Comparison of ENCODE assay signal across 9 cellular contexts in the genomic region with DNA sequence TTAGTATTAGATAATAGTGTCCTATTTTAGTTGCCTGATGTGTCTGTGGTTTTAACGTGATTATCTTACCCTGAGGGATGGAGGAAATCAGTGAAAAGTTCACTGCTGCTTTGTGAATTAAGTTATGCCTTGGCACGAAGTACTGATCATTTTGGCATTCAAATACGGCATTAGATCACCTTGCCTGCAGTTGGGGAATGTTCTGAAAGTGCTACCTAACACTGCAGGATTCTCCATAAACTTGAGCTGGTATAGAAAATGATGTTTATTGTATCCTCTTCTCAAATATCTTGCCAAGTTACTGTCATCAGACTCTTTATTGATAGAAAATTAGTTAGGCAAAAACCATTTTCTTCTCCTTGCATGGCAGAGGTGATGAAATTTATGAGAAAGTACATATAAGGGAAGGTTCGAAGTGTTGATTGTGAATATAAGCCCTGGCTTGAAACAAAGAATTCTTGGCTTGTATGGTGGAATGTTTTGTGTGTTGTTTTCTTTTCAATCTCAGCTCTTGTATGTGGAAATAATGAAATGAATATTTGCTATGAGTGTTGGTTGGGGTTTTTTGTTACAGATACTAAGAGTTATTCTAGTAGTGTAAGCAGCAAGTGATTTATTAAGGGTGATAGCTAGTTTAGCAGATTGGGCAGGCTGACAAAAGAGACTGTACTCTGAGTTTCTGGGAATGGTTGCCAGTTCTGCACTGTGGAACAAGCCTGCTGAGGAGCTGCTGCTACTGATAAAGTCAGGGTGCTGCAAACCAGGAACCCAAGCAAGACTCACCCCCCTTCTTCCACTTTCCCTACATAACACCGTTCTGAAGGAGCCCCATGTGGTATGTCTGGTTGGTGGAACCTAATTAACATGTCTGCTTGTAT. TPM values are rescaled to one million over a fixed set of nuclear protein-coding genes. Genes with fewer than 3 reads are reported as not detected.
DNase-seq lines count a peak whose midpoint lies in the region; ATAC-seq and TF ChIP-seq lines count a peak whose summit lies in the region.
"Had no signal": no experiment of that assay in that cellular context is flagged by ENCODE, and none has a peak within 500 bp of the region (broad histone marks: within the 10 kb centered on the region; RNA-seq: fewer than 3 reads in every experiment).

No MANE protein-coding gene starts in this region.

- in situ Hi-C loops in IMR-90 (cut with MboI; ENCODE audit: low sequenced_read_pairs): no loop called here

- peak overlapping the region; percentile 53; the same call in 1 of the 2 replicates for H3K18ac ChIP-seq in IMR-90 (ENCODE audit: low read depth, low read length)

- peak overlapping the region; percentile 10; the same call in 1 of the 2 replicates for H3K23ac ChIP-seq in IMR-90 (ENCODE audit: low read depth, low read length)

- H4K91ac ChIP-seq in IMR-90 (ENCODE audit: insufficient read depth, low read depth, low read length): peak overlapping the region; percentile 67; the same call in 1 of the 2 replicates

- 0 out of 3 replicates have a peak overlapping the region, but pooled peaks have one; percentile 4 for H2BK15ac ChIP-seq in IMR-90 (ENCODE audit: low read depth, low read length)

- H3K56ac ChIP-seq in IMR-90 (ENCODE audit: extremely low read depth, insufficient read depth, low read length): no peak overlapping the region

- H2BK20ac ChIP-seq in IMR-90 (ENCODE audit: low read depth, low read length): peak overlapping the region; percentile 19; the same call in 1 of the 2 replicates

- H3K4ac ChIP-seq in IMR-90 (ENCODE audit: low read depth, low read length): peak overlapping the region; percentile 59

- peak overlapping the region; percentile 34 to 62; a peak in 3 of 4 replicates for H4K8ac ChIP-seq in IMR-90 (ENCODE audit: low read depth in 2 of 2, low read length in 2 of 2)

- no TSS peak for BruUV-seq in IMR-90 (replicated peaks; lab: Mats Ljungman, UMichigan)

- dilution Hi-C loops in IMR-90 (cut with HindIII; ENCODE audit: low sequenced_read_pairs, unreplicated experiment): no loop called here

- 10% methylated on average over 2 of the region's 5 CpGs; no CpG with 5 or more reads in 1 of the 2 experiments for WGBS in IMR-90 (ENCODE audit: extremely low coverage in 2 of 2, insufficient read length in 1 of 2), 2 experiments
- 3 to 7% (median 6%) methylated on average over 5 of the region's 5 CpGs for WGBS in ovary, 3 donors

- POLR2A ChIA-PET in IMR-90 (lab: Charles Lee; ENCODE audit: unreplicated experiment): no interaction called here

- peak overlapping the region; percentile 73 for H2BK5ac ChIP-seq in IMR-90 (ENCODE audit: low read depth, low read length, poor library complexity, severe bottlenecking)

- H2AFZ ChIP-seq in IMR-90 (replicated peaks; ENCODE audit: low read length, poor library complexity): no peak overlapping the region

- H2AK5ac ChIP-seq in IMR-90 (ENCODE audit: low read depth, low read length): peak overlapping the region; percentile 37

- H2AK9ac ChIP-seq in IMR-90 (replicated peaks; ENCODE audit: low read depth, low read length, poor library complexity): no peak overlapping the region

- peaks cover 21 to 64% of the 10 kb centered on the region in 2 experiments for H3K79me1 ChIP-seq in IMR-90 (ENCODE audit: low read depth in 1 of 2, low read length in 2 of 2)

- peak overlapping the region; percentile 21; the same call in 1 of the 2 replicates for H2BK120ac ChIP-seq in IMR-90 (ENCODE audit: low read depth, low read length)

- peak overlapping the region; percentile 53 for H3K4me2 ChIP-seq in IMR-90 (ENCODE audit: low read depth, low read length)

- H3K9ac ChIP-seq in IMR-90 (ENCODE audit: low read depth, low read length): peak overlapping the region; percentile 47

- intact Hi-C loops in IMR-90 (cut with micrococcal nuclease) (loop anchor here (5.0 kb wide), 1 partner anchor 57 kb away; no protein-coding TSS in a partner anchor), ovary (cut with DNase I) (no loop called here), posterior vena cava (cut with DNase I) (no loop called here)

- peak overlapping the region; percentile 65; the same call in 1 of the 2 replicates for H3K27ac ChIP-seq in IMR-90 (ENCODE audit: insufficient read depth, low read length)
- H3K27ac ChIP-seq in ovary: peak overlapping the region in 1 of 2 donors; percentile 16

- CTCF ChIA-PET in IMR-90 (lab: Yijun Ruan, JAX): interaction anchor here (0.6 kb wide), 1 partner anchor 12 kb away, joined by 3 read pairs; no protein-coding TSS in a partner anchor

- no peak for TF ChIP-seq CTCF in IMR-90 (conservative IDR thresholded peaks at IDR 0.05; ENCODE audit: low read depth, low read length)
- TF ChIP-seq CTCF in ovary (IDR thresholded peaks at IDR 0.05): no peak

- DNase-seq in GM03348 (ENCODE audit: low spot score) (peak; percentile 71), IMR-90 (peak; percentile 68), ovary (peak; percentile 26 to 46 (median 45)), posterior vena cava (ENCODE audit: low spot score) (no peak), COLO829 (ENCODE audit: low spot score) (no peak)
- no peak for DNase-seq in activated CD8-positive, alpha-beta memory T cell treated with anti-CD3 and anti-CD28 coated beads, Interleukin-2, amount 50 U/mL, for 48 hours
- DNase-seq: NCI-H345 had no signal

- TF ChIP-seq RAD21 in IMR-90 (IDR thresholded peaks at IDR 0.05; ENCODE audit: low read length): no peak

- ATAC-seq in IMR-90 (ENCODE audit: low read depth) (peak; percentile 67), esophagus mucosa (peak; percentile 56), HG03565 (IDR thresholded peaks at IDR 0.05; ENCODE audit: unreplicated experiment) (no peak)

- peaks cover 10% of the 10 kb centered on the region; the same call in 1 of the 2 replicates for H4K20me1 ChIP-seq in IMR-90 (ENCODE audit: insufficient read depth, low read length)

- no peaks in the 10 kb centered on the region for H3K9me3 ChIP-seq in IMR-90 (ENCODE audit: control insufficient read depth, insufficient read depth, low read length)
- no peaks in the 10 kb centered on the region for H3K9me3 ChIP-seq in ovary

- no peaks in the 10 kb centered on the region for H3K27me3 ChIP-seq in IMR-90 (ENCODE audit: control insufficient read depth, insufficient read depth, low read length)
- no peaks in the 10 kb centered on the region for H3K27me3 ChIP-seq in ovary

- peaks cover 6% of the 10 kb centered on the region; the same call in 1 of the 2 replicates for H3K9me1 ChIP-seq in IMR-90 (ENCODE audit: insufficient read depth, low read length)

- 0 out of 2 replicates have a peak overlapping the region, but pooled peaks have one; percentile 1 for H3K14ac ChIP-seq in IMR-90 (replicated peaks; ENCODE audit: low read depth, low read length)

- no peak for TF ChIP-seq EP300 in ovary (IDR thresholded peaks at IDR 0.05)

- peaks cover 17% of the 10 kb centered on the region for H3K4me1 ChIP-seq in IMR-90 (ENCODE audit: control insufficient read depth, insufficient read depth, low read length)
- peaks cover 6% of the 10 kb centered on the region for H3K4me1 ChIP-seq in ovary (ENCODE audit: insufficient read depth)

- no peaks in the 10 kb centered on the region for H3K36me3 ChIP-seq in IMR-90 (ENCODE audit: control insufficient read depth, insufficient read depth, low read length)
- no peaks in the 10 kb centered on the region for H3K36me3 ChIP-seq in ovary

- H3K4me3 ChIP-seq in IMR-90 (ENCODE audit: insufficient read depth, low read depth, low read length): no peak overlapping the region
- no peak overlapping the region for H3K4me3 ChIP-seq in ovary

- peak overlapping the region; percentile 36; the same call in 1 of the 2 replicates for H4K5ac ChIP-seq in IMR-90 (ENCODE audit: low read depth, low read length)

- TF ChIP-seq POLR2A in IMR-90 (IDR thresholded peaks at IDR 0.05; ENCODE audit: low read depth, low read length): no peak
- TF ChIP-seq POLR2A in ovary (IDR thresholded peaks at IDR 0.05): no peak

TF ChIP-seq in IMR-90, 13 proteins besides CTCF, POLR2A, EP300 and RAD21:
- TF ChIP-seq FOS (IDR thresholded peaks at IDR 0.05; ENCODE audit: low read depth, low read length) (no peak), MXI1 (IDR thresholded peaks at IDR 0.05; ENCODE audit: borderline replicate concordance, low read depth, low read length) (no peak), BHLHE40 (IDR thresholded peaks at IDR 0.05; ENCODE audit: low read depth, low read length) (no peak)
- TF ChIP-seq, protein P1, sequence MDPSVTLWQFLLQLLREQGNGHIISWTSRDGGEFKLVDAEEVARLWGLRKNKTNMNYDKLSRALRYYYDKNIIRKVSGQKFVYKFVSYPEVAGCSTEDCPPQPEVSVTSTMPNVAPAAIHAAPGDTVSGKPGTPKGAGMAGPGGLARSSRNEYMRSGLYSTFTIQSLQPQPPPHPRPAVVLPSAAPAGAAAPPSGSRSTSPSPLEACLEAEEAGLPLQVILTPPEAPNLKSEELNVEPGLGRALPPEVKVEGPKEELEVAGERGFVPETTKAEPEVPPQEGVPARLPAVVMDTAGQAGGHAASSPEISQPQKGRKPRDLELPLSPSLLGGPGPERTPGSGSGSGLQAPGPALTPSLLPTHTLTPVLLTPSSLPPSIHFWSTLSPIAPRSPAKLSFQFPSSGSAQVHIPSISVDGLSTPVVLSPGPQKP (IDR thresholded peaks at IDR 0.05; ENCODE audit: borderline replicate concordance, low read depth, low read length): no peak
TF ChIP-seq in IMR-90: peak in this region for 0.

RNA-seq across cellular contexts. Expression of a gene that starts 35.3 kb away (rescaled TPM):
- 21.5 and 24.7 TPM in 2 replicates for total RNA-seq in IMR-90 (2012; rRNA removed)
- 23.9 and 24.5 TPM in 2 replicates for polyA plus RNA-seq in IMR-90 (2012; rRNA removed)
- polyA plus RNA-seq in IMR-90 (2012; cell fraction: cytosol; rRNA removed): 12.9 and 17.5 TPM in 2 replicates
- polyA plus RNA-seq in IMR-90 (2012; cell fraction: nucleus; rRNA removed; ENCODE audit: low replicate concordance): 67.8 and 91.1 TPM in 2 replicates
- 36.1 TPM for total RNA-seq in esophagus mucosa
- total RNA-seq in ovary: 10 to 100 TPM in 6 of 7 donors, 1 to 10 TPM in 1; 8.7 to 60.5 (median 18.9) TPM
- polyA plus RNA-seq in ovary: 10 to 100 TPM in 1 of 2 donors, 1 to 10 TPM in 1; 7.3 to 61.7 TPM
- total RNA-seq in posterior vena cava: 10 to 100 TPM; 33.3 to 36.0 TPM

Comparison
In these comparisons a context has a peak if more than half of its experiments do, and no peak if none do; other contexts are left out.
1. DNase-seq: peak in GM03348 (single experiment), IMR-90 (single experiment) and ovary (5 of 5); none in posterior vena cava (single experiment), COLO829 (single experiment) and activated CD8-positive, alpha-beta memory T cell treated with anti-CD3 and anti-CD28 coated beads, Interleukin-2, amount 50 U/mL, for 48 hours (single experiment).